Comparison of ENCODE assay signal across 19 cellular contexts in the genomic region with DNA sequence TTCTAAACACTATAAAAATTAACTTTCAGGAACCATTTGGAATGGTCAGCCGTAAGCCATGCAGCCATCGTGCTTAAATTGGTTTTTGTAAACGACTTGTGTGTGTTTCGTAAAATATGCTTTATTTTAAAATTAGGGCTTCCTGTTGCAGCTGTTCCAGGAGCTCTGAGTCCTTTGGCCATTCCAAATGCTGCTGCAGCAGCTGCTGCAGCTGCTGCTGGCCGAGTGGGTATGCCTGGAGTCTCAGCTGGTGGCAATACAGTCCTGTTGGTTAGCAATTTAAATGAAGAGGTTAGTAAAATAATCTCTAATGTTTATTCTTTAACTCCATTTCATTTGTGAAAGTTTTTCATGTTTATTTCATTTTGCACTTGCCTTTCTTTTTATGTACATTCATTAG.
A peak's percentile ranks its signal among the peaks of the same experiment; 100 is the strongest.
DNase-seq lines count a peak whose midpoint lies in the region; ATAC-seq and TF ChIP-seq lines count a peak whose summit lies in the region.
"Had no signal": no experiment of that assay in that cellular context is flagged by ENCODE, and none has a peak within 500 bp of the region (broad histone marks: within the 10 kb centered on the region; RNA-seq: fewer than 3 reads in every experiment).

No MANE protein-coding gene starts in this region.

- no peaks in the 10 kb centered on the region for H3K27me3 ChIP-seq in left lung

- H3K9me3 ChIP-seq in left lung, result no peaks in the 10 kb centered on the region

- no peak for TF ChIP-seq CTCF in fibroblast of villous mesenchyme (IDR thresholded peaks at IDR 0.05; ENCODE audit: insufficient read depth, low read depth, low read length)
- TF ChIP-seq CTCF in left lung (IDR thresholded peaks at IDR 0.05), result no peak

- H3K4me3 ChIP-seq in fibroblast of villous mesenchyme (ENCODE audit: low read depth, low read length) (no peak overlapping the region), skeletal muscle cell (ENCODE audit: low read depth, low read length) (no peak overlapping the region), left lung (no peak overlapping the region)
- H3K4me3 ChIP-seq: GM12878 had no signal

- H3K4me1 ChIP-seq in left lung, result peaks cover 0 to 8% of the 10 kb centered on the region in 2 donors

- no peak overlapping the region for H3K27ac ChIP-seq in left lung

- DNase-seq in NCI-H1417 (lab: John Stamatoyannopoulos, UW) (peak in 2 of 3 experiments; percentile 9 to 52), NCI-H1417 treated with DMSO at 0.1 percent for 48 hours (lab: John Stamatoyannopoulos, UW) (no peak), NCI-H526 treated with DMSO at 0.1 percent for 48 hours (lab: John Stamatoyannopoulos, UW) (peak; percentile 29), fibroblast of villous mesenchyme (ENCODE audit: low read depth) (peak; percentile 4), skeletal muscle cell (ENCODE audit: low read depth) (peak; percentile 14), left lung (no peak), AG08395 (ENCODE audit: low spot score) (no peak), NCI-H1092 (lab: John Stamatoyannopoulos, UW) (no peak)
- DNase-seq: GDM1, KBM-7, NCI-H1048, NCI-H187, NCI-H446 treated with DMSO at 0.1 percent for 48 hours, NCI-H748 treated with DMSO at 0.1 percent for 48 hours had no signal

- peaks cover 0 to 11% of the 10 kb centered on the region in 2 donors for H3K36me3 ChIP-seq in left lung

- intact Hi-C loops in left lung (cut with DNase I), result no loop called here

- no peak for ATAC-seq in left lung
- ATAC-seq: GM12878, HCT116, Panc1, Right ventricle myocardium inferior, SK-N-SH treated with all-trans-retinoic acid at 6 μM for 48 hours had no signal

Comparison
In these comparisons a context has a peak if more than half of its experiments do, and no peak if none do; other contexts are left out.
1. DNase-seq: peak in NCI-H1417 (2 of 3), NCI-H526 treated with DMSO at 0.1 percent for 48 hours (single experiment), fibroblast of villous mesenchyme (single experiment) and skeletal muscle cell (single experiment); none in NCI-H1417 treated with DMSO at 0.1 percent for 48 hours (single experiment), left lung (0 of 2), AG08395 (single experiment) and NCI-H1092 (single experiment).